1 cellular context compared by ENCODE assay signal in the genomic region with DNA sequence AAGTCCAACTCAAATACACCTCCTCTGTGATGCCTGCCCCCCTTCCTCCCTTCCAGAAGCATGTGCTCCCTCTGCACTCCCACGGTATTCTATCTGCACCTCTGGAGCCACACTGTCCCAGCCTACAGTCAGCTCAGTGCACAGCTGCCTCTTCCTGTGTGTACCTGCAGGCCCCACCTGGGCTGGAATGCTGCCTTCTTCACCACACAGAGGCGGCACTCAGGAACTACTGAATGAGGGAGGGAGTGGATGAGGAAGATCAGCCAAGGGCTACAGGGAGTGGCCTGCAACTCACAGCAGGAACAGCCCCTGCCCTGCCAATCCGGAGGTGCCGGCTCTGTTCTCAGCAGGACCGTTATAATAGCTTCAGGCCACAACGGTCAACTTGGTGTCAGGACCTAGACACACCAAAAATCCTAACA.
TF ChIP-seq lines count a peak whose summit lies in the region.

No MANE protein-coding gene starts in this region.

TF ChIP-seq in SK-N-SH treated with all-trans-retinoic acid at 6 μM for 48 hours, 23 proteins besides CTCF, POLR2A, EP300 and RAD21 (continued from another document):
- TF ChIP-seq, protein P1, sequence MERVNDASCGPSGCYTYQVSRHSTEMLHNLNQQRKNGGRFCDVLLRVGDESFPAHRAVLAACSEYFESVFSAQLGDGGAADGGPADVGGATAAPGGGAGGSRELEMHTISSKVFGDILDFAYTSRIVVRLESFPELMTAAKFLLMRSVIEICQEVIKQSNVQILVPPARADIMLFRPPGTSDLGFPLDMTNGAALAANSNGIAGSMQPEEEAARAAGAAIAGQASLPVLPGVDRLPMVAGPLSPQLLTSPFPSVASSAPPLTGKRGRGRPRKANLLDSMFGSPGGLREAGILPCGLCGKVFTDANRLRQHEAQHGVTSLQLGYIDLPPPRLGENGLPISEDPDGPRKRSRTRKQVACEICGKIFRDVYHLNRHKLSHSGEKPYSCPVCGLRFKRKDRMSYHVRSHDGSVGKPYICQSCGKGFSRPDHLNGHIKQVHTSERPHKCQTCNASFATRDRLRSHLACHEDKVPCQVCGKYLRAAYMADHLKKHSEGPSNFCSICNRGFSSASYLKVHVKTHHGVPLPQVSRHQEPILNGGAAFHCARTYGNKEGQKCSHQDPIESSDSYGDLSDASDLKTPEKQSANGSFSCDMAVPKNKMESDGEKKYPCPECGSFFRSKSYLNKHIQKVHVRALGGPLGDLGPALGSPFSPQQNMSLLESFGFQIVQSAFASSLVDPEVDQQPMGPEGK (CRISPR knock-in tag; IDR thresholded peaks at IDR 0.05; ENCODE audit: borderline replicate concordance), result no peak
- no peak for TF ChIP-seq ZFP30 (CRISPR knock-in tag; IDR thresholded peaks at IDR 0.05)
- no peak for TF ChIP-seq ZNF8 (CRISPR knock-in tag; IDR thresholded peaks at IDR 0.05)
- TF ChIP-seq ESRRG (CRISPR knock-in tag; IDR thresholded peaks at IDR 0.05), result no peak
